In genomic region chr13:32515246-32515645, GRCh38 we compare ENCODE assay signal across 15 cellular contexts. TPM values are rescaled to one million over a fixed set of nuclear protein-coding genes. Genes with fewer than 3 reads are reported as not detected.
DNase-seq lines count a peak whose midpoint lies in the region; ATAC-seq and TF ChIP-seq lines count a peak whose summit lies in the region.
"Had no signal": no experiment of that assay in that cellular context is flagged by ENCODE, and none has a peak within 500 bp of the region (broad histone marks: within the 10 kb centered on the region; RNA-seq: fewer than 3 reads in every experiment).

No MANE protein-coding gene starts in this region.

- H3K27me3 ChIP-seq in CD4-positive, alpha-beta T cell (ENCODE audit: control insufficient read depth, insufficient read depth, low read length) = no peaks in the 10 kb centered on the region
- H3K27me3 ChIP-seq in trophoblast cell (ENCODE audit: insufficient read depth, low read length) = no peaks in the 10 kb centered on the region

- H3K36me3 ChIP-seq in trophoblast cell (ENCODE audit: control insufficient read depth in 1 of 2, insufficient read depth in 2 of 2, low read length in 2 of 2) = peaks cover 11 to 20% of the 10 kb centered on the region in 2 experiments

- peaks cover 78% of the 10 kb centered on the region for H3K36me3 Mint-ChIP-seq in CD4-positive, alpha-beta T cell (ENCODE audit: low read depth)
- peaks cover 55% of the 10 kb centered on the region for H3K36me3 Mint-ChIP-seq in osteocyte (ENCODE audit: unreplicated experiment)
- H3K36me3 Mint-ChIP-seq: IgD-negative memory B cell had no signal

- H2BK12ac ChIP-seq in trophoblast cell (ENCODE audit: low read length) = no peak overlapping the region

- peak overlapping the region; percentile 7 for H4K8ac ChIP-seq in trophoblast cell (ENCODE audit: low read depth, low read length)

- no peaks in the 10 kb centered on the region for H3K79me1 ChIP-seq in trophoblast cell (ENCODE audit: low read length)

- H2AK5ac ChIP-seq in trophoblast cell (ENCODE audit: low read length) = no peak overlapping the region

- intact Hi-C loops in CD4-positive, alpha-beta T cell (cut with DNase I, micrococcal nuclease) = no loop called here

- no peak for DNase-seq in CD4-positive, alpha-beta T cell
- DNase-seq in amniotic epithelial cell (ENCODE audit: low read depth) = peak; percentile 35
- peak; percentile 76 for DNase-seq in iris pigment epithelial cell (ENCODE audit: low read depth)
- DNase-seq in trophoblast cell = no peak
- no peak for DNase-seq in activated CD4-positive, CD25-positive, alpha-beta regulatory T cell (lab: John Stamatoyannopoulos, UW)
- DNase-seq in NCI-H2196 treated with DMSO at 0.1 percent for 48 hours (lab: John Stamatoyannopoulos, UW; ENCODE audit: unreplicated experiment) = no peak
- DNase-seq in osteocyte (ENCODE audit: extremely low spot score, unreplicated experiment) = no peak
- DNase-seq: C1 segment of cervical spinal cord; CD4-positive, alpha-beta memory T cell; DMS79 treated with DMSO at 0.1 percent for 48 hours; EL; H7 had no signal

- no peak overlapping the region for H3K4ac ChIP-seq in trophoblast cell (ENCODE audit: low read depth, low read length)

- H2BK5ac ChIP-seq in trophoblast cell (ENCODE audit: low read depth, low read length, poor library complexity) = no peak overlapping the region

- no peak overlapping the region for H3K27ac ChIP-seq in CD4-positive, alpha-beta T cell (ENCODE audit: low read depth, low read length)
- no peak overlapping the region for H3K27ac ChIP-seq in trophoblast cell (ENCODE audit: low read depth, low read length)

- POLR2A ChIA-PET in CD4-positive, alpha-beta T cell (lab: Charles Lee) = interaction anchor here (0.6 to 1.3 kb wide), 2 partner anchors 15 to 23 kb away, joined by 3 read pairs; partner anchors contain the start of gene N4BP2L2

- H3K27ac Mint-ChIP-seq in CD4-positive, alpha-beta T cell = peak overlapping the region; percentile 24
- H3K27ac Mint-ChIP-seq in osteocyte (ENCODE audit: unreplicated experiment) = no peak overlapping the region
- H3K27ac Mint-ChIP-seq: B cell; CD4-positive, alpha-beta memory T cell; GM23338 had no signal

- no peaks in the 10 kb centered on the region for H3K79me2 ChIP-seq in trophoblast cell (ENCODE audit: control insufficient read depth, insufficient read depth, low read length, poor library complexity)

- CTCF ChIA-PET in CD4-positive, alpha-beta T cell (lab: Charles Lee) = no interaction called here

- no peak overlapping the region for H3K9ac ChIP-seq in trophoblast cell (ENCODE audit: low read length)

- no peaks in the 10 kb centered on the region for H3K27me3 Mint-ChIP-seq in CD4-positive, alpha-beta T cell
- no peaks in the 10 kb centered on the region for H3K27me3 Mint-ChIP-seq in osteocyte (ENCODE audit: unreplicated experiment)
- H3K27me3 Mint-ChIP-seq: B cell; CD4-positive, alpha-beta memory T cell; IgD-negative memory B cell had no signal

- H3K9me3 Mint-ChIP-seq in CD4-positive, alpha-beta T cell = no peaks in the 10 kb centered on the region
- no peaks in the 10 kb centered on the region for H3K9me3 Mint-ChIP-seq in osteocyte (ENCODE audit: unreplicated experiment)
- H3K9me3 Mint-ChIP-seq: CD4-positive, alpha-beta memory T cell; GM23338; IgD-negative memory B cell had no signal

- H2AFZ ChIP-seq in trophoblast cell (ENCODE audit: insufficient read depth, low read length, poor library complexity) = no peak overlapping the region
- H2AFZ ChIP-seq: GM23338 had no signal

- ATAC-seq in CD4-positive, alpha-beta T cell (ENCODE audit: poor library complexity) = no peak
- ATAC-seq: GM23338 had no signal

- H3K4me1 Mint-ChIP-seq in CD4-positive, alpha-beta T cell (ENCODE audit: low read depth) = peaks cover 12% of the 10 kb centered on the region
- H3K4me1 Mint-ChIP-seq in osteocyte (ENCODE audit: unreplicated experiment) = no peaks in the 10 kb centered on the region
- H3K4me1 Mint-ChIP-seq: B cell, GM23338, IgD-negative memory B cell had no signal

- no CpG with 5 or more reads among the region's 3 CpGs for WGBS in trophoblast cell (ENCODE audit: extremely low coverage, insufficient coverage, insufficient read length)

- H2BK120ac ChIP-seq in trophoblast cell (ENCODE audit: insufficient read depth, low read length, poor library complexity) = no peak overlapping the region

- H3K4me3 ChIP-seq in trophoblast cell (ENCODE audit: low read depth, low read length) = no peak overlapping the region
- H3K4me3 ChIP-seq: GM23338 had no signal

- H4K12ac ChIP-seq in trophoblast cell (ENCODE audit: low read depth, low read length) = no peak overlapping the region

- no peak overlapping the region for H3K4me2 ChIP-seq in trophoblast cell (ENCODE audit: low read length)
- H3K4me2 ChIP-seq: GM23338 had no signal

- no peak for TF ChIP-seq CTCF in CD4-positive, alpha-beta T cell (IDR thresholded peaks at IDR 0.05)
- no peak for TF ChIP-seq CTCF in osteocyte (IDR thresholded peaks at IDR 0.05)

- H3K18ac ChIP-seq in trophoblast cell (ENCODE audit: low read length) = no peak overlapping the region

- H4K91ac ChIP-seq in trophoblast cell (ENCODE audit: low read depth, low read length) = no peak overlapping the region

- no peaks in the 10 kb centered on the region for H3K9me3 ChIP-seq in CD4-positive, alpha-beta T cell (ENCODE audit: control insufficient read depth, low read length)
- H3K9me3 ChIP-seq in trophoblast cell (ENCODE audit: insufficient read depth, low read depth, low read length) = no peaks in the 10 kb centered on the region

- no peak overlapping the region for H3K14ac ChIP-seq in trophoblast cell (ENCODE audit: low read length)

- no peak overlapping the region for H3K23ac ChIP-seq in trophoblast cell (ENCODE audit: low read length)

- H3K4me1 ChIP-seq in trophoblast cell (ENCODE audit: control insufficient read depth in 1 of 2, insufficient read depth in 2 of 2, low read length in 2 of 2) = no peaks in the 10 kb centered on the region

- H3K4me3 Mint-ChIP-seq in CD4-positive, alpha-beta T cell = no peak overlapping the region
- H3K4me3 Mint-ChIP-seq in osteocyte (ENCODE audit: unreplicated experiment) = no peak overlapping the region
- H3K4me3 Mint-ChIP-seq: B cell; CD4-positive, alpha-beta memory T cell; GM23338; IgD-negative memory B cell had no signal

RNA-seq across cellular contexts. Expression of gene N4BP2L2, which starts 23.3 kb away (rescaled TPM):
- total RNA-seq in CD4-positive, alpha-beta T cell = 100 to 1,000 TPM; 171 TPM
- 72.2 and 73.0 TPM in 2 replicates for polyA plus RNA-seq in trophoblast cell (2013)
- total RNA-seq in osteocyte = 138 and 148 TPM in 2 replicates

Comparison
In these comparisons a context has a peak if more than half of its experiments do, and no peak if none do; other contexts are left out.
1. DNase-seq: peak in amniotic epithelial cell (single experiment) and iris pigment epithelial cell (single experiment); none in CD4-positive, alpha-beta T cell (0 of 10), trophoblast cell (0 of 2), activated CD4-positive, CD25-positive, alpha-beta regulatory T cell (0 of 4), NCI-H2196 treated with DMSO at 0.1 percent for 48 hours (single experiment) and osteocyte (single experiment).